Comparison of ENCODE assay signal across 21 cellular contexts in genomic region chr17:78053777-78054468, GRCh38.
"Had no signal": no experiment of that assay in that cellular context is flagged by ENCODE, and none has a peak within 500 bp of the region (broad histone marks: within the 10 kb centered on the region; RNA-seq: fewer than 3 reads in every experiment).

No MANE protein-coding gene starts in this region.

- H3K9me3 Mint-ChIP-seq: naive B cell, nephron progenitor cell had no signal

- H3K9me3 ChIP-seq: colonic mucosa, right atrium auricular region, sigmoid colon, stomach, thoracic aorta, transverse colon had no signal

- H3K27ac ChIP-seq: colonic mucosa, foreskin keratinocyte, hepatocyte, right atrium auricular region, sigmoid colon, skin epidermis, stomach, thoracic aorta, transverse colon had no signal

- H3K4me3 Mint-ChIP-seq: naive B cell, nephron progenitor cell had no signal

- ATAC-seq: foreskin keratinocyte, left cardiac atrium, left ventricle myocardium superior had no signal

- FAIRE-seq: kidney had no signal

- H3K36me3 ChIP-seq: colonic mucosa had no signal

- H3K27ac Mint-ChIP-seq: nephron progenitor cell had no signal

- H3K4me1 ChIP-seq: colonic mucosa, foreskin keratinocyte had no signal

- H3K4me3 ChIP-seq: colonic mucosa, hepatocyte, lung, right atrium auricular region, sigmoid colon, skin epidermis, stomach, thoracic aorta, transverse colon had no signal

- H3K27me3 ChIP-seq: colonic mucosa, foreskin keratinocyte, hepatocyte, right atrium auricular region, sigmoid colon, stomach, transverse colon had no signal

- DNase-seq: colonic mucosa; effector CD4-positive, alpha-beta T cell; foreskin keratinocyte; kidney; left cardiac atrium; left ventricle myocardium superior; mesendoderm; naive B cell; nephron progenitor cell; sigmoid colon; stimulated activated CD4-positive, alpha-beta T cell treated with anti-CD3 and anti-CD28 coated beads, Interleukin-2, amount 100 ng/mL, for 24 hours; stimulated activated CD4-positive, alpha-beta T cell treated with anti-CD3 and anti-CD28 coated beads, Interleukin-4, amount 100 ng/mL, for 4 hours; stimulated activated naive CD4-positive, alpha-beta T cell; stomach; substantia nigra; transverse colon had no signal

- H3K27me3 Mint-ChIP-seq: naive B cell had no signal
